ENCODE assay signal across 10 cellular contexts in the genomic region with DNA sequence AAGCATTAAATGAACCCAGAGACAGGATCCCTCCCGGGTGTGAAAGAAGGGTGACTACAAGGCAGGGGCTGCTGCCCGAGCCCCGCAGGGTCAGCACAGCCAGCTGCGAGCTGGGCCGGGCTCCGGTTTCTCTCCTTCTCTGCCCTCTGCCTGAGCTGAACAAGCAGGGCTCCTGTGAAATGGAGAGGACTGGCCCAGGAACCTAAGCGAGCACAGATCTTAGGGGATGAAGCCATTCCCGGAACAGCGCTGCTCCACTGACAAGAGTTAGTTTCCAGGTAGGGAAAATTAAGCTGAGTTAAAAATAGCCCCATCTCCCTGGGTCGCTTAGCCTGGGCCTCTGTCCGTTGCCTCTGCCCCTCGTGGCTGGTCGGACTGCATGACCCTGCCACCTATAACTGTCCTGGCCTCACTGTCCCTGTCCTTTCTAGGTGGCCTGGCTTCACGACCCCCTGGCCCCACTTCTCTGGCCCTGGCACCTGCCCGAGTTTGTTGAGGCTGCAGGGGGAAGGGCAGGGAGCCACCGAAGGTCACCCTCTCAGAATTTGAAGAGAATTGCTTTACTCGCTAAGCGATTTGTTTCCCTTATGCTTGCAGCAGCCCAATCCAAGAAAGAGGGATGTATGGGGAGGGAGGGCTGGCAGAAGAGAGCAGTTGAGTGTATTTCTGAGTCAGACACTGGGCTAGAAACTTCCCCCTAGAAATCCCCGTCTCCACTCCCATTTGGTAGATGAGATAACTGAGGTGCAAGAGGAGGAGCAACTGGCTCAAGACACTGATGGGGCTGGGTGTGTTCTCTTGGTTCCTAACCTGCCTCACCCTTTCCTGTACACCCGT. TPM values are rescaled to one million over a fixed set of nuclear protein-coding genes. Genes with fewer than 3 reads are reported as not detected.
A peak's percentile ranks its signal among the peaks of the same experiment; 100 is the strongest.
DNase-seq lines count a peak whose midpoint lies in the region; ATAC-seq and TF ChIP-seq lines count a peak whose summit lies in the region.
"Had no signal": no experiment of that assay in that cellular context is flagged by ENCODE, and none has a peak within 500 bp of the region (broad histone marks: within the 10 kb centered on the region; RNA-seq: fewer than 3 reads in every experiment).

No MANE protein-coding gene starts in this region.

- no peaks in the 10 kb centered on the region for H3K36me3 ChIP-seq in hepatocyte (replicated peaks; ENCODE audit: insufficient read depth, low read depth)
- no peaks in the 10 kb centered on the region for H3K36me3 ChIP-seq in thyroid gland
- H3K36me3 ChIP-seq in vagina: no peaks in the 10 kb centered on the region

- no peak overlapping the region for H3K27ac Mint-ChIP-seq in activated CD4-positive, alpha-beta memory T cell treated with anti-CD3 and anti-CD28 coated beads for 36 hours
- H3K27ac Mint-ChIP-seq in activated CD4-positive, alpha-beta memory T cell treated with anti-CD3 and anti-CD28 coated beads, Interleukin-2, amount 10 ng/mL, durations not matched to agents 7 days and 5 days: no peak overlapping the region
- H3K27ac Mint-ChIP-seq in stimulated activated naive B cell treated with anti-CD40 and anti-IgM and Interleukin-4, amounts not matched to agents 10 μg/mL and 1 μg/mL and 100 μg/mL, for 72 hours: no peak overlapping the region

- H3K9me3 Mint-ChIP-seq in activated CD4-positive, alpha-beta memory T cell treated with anti-CD3 and anti-CD28 coated beads for 36 hours: no peaks in the 10 kb centered on the region
- H3K9me3 Mint-ChIP-seq in activated CD4-positive, alpha-beta memory T cell treated with anti-CD3 and anti-CD28 coated beads, Interleukin-2, amount 10 ng/mL, durations not matched to agents 7 days and 5 days: no peaks in the 10 kb centered on the region
- H3K9me3 Mint-ChIP-seq in stimulated activated naive B cell treated with anti-CD40 and anti-IgM and Interleukin-4, amounts not matched to agents 10 μg/mL and 1 μg/mL and 100 μg/mL, for 72 hours: peaks cover 3 to 8% of the 10 kb centered on the region in 2 donors

- intact Hi-C loops in activated CD4-positive, alpha-beta memory T cell treated with anti-CD3 and anti-CD28 coated beads for 36 hours (cut with micrococcal nuclease): no loop called here
- intact Hi-C loops in thyroid gland (cut with DNase I): no loop called here
- intact Hi-C loops in vagina (cut with DNase I): no loop called here

- DNase-seq in activated CD4-positive, alpha-beta memory T cell treated with anti-CD3 and anti-CD28 coated beads for 36 hours: peak; percentile 34
- no peak for DNase-seq in activated CD4-positive, alpha-beta memory T cell treated with anti-CD3 and anti-CD28 coated beads, Interleukin-2, amount 10 ng/mL, durations not matched to agents 7 days and 5 days
- peak; percentile 24 to 27 for DNase-seq in NOMO-1 (lab: John Stamatoyannopoulos, UW; ENCODE audit: unreplicated experiment in 2 of 2)
- DNase-seq in hepatocyte (ENCODE audit: low spot score): no peak
- DNase-seq in stimulated activated naive B cell treated with anti-CD40 and anti-IgM and Interleukin-4, amounts not matched to agents 10 μg/mL and 1 μg/mL and 100 μg/mL, for 72 hours: no peak
- no peak for DNase-seq in thyroid gland
- no peak for DNase-seq in vagina (ENCODE audit: extremely low spot score in 2 of 2)
- DNase-seq: SHP77 treated with DMSO at 0.1 percent for 48 hours had no signal

- ATAC-seq in stimulated activated naive B cell treated with anti-CD40 and anti-IgM and Interleukin-4, amounts not matched to agents 10 μg/mL and 1 μg/mL and 100 μg/mL, for 72 hours (replicated peaks): peak; percentile 49 to 60
- no peak for ATAC-seq in GM19023 (IDR thresholded peaks at IDR 0.05; ENCODE audit: unreplicated experiment)

- H3K4me1 ChIP-seq in hepatocyte (ENCODE audit: insufficient read depth) (peaks cover 67% of the 10 kb centered on the region), thyroid gland (peaks cover 37 to 54% of the 10 kb centered on the region in 2 donors), vagina (peaks cover 22% of the 10 kb centered on the region)

- peak overlapping the region; percentile 70 for H3K4me2 ChIP-seq in hepatocyte

- H2AFZ ChIP-seq in hepatocyte: peak overlapping the region; percentile 33

- H3K4me1 Mint-ChIP-seq in activated CD4-positive, alpha-beta memory T cell treated with anti-CD3 and anti-CD28 coated beads for 36 hours (ENCODE audit: low read depth): peaks cover 16% of the 10 kb centered on the region
- peaks cover 14% of the 10 kb centered on the region for H3K4me1 Mint-ChIP-seq in activated CD4-positive, alpha-beta memory T cell treated with anti-CD3 and anti-CD28 coated beads, Interleukin-2, amount 10 ng/mL, durations not matched to agents 7 days and 5 days
- peaks cover 14 to 21% of the 10 kb centered on the region in 2 donors for H3K4me1 Mint-ChIP-seq in stimulated activated naive B cell treated with anti-CD40 and anti-IgM and Interleukin-4, amounts not matched to agents 10 μg/mL and 1 μg/mL and 100 μg/mL, for 72 hours

- H3K4me3 ChIP-seq in hepatocyte (no peak overlapping the region), thyroid gland (replicated peaks in 1 of 3) (no peak overlapping the region), vagina (no peak overlapping the region)

- H3K9me2 ChIP-seq in hepatocyte (replicated peaks; ENCODE audit: insufficient read depth): no peaks in the 10 kb centered on the region

- TF ChIP-seq POLR2A in thyroid gland (IDR thresholded peaks at IDR 0.05): no peak
- TF ChIP-seq POLR2A in vagina (IDR thresholded peaks at IDR 0.05): no peak

- TF ChIP-seq CTCF in hepatocyte (IDR thresholded peaks at IDR 0.05; ENCODE audit: poor library complexity) (no peak), thyroid gland (IDR thresholded peaks at IDR 0.05) (no peak), vagina (IDR thresholded peaks at IDR 0.05) (no peak)

- peaks cover 29% of the 10 kb centered on the region for H3K27me3 Mint-ChIP-seq in activated CD4-positive, alpha-beta memory T cell treated with anti-CD3 and anti-CD28 coated beads for 36 hours
- H3K27me3 Mint-ChIP-seq in activated CD4-positive, alpha-beta memory T cell treated with anti-CD3 and anti-CD28 coated beads, Interleukin-2, amount 10 ng/mL, durations not matched to agents 7 days and 5 days: peaks cover 23% of the 10 kb centered on the region
- peaks cover 33 to 52% of the 10 kb centered on the region in 2 donors for H3K27me3 Mint-ChIP-seq in stimulated activated naive B cell treated with anti-CD40 and anti-IgM and Interleukin-4, amounts not matched to agents 10 μg/mL and 1 μg/mL and 100 μg/mL, for 72 hours

- H3K9me3 ChIP-seq in hepatocyte (ENCODE audit: low read depth): no peaks in the 10 kb centered on the region
- H3K9me3 ChIP-seq in thyroid gland: no peaks in the 10 kb centered on the region
- H3K9me3 ChIP-seq in vagina: no peaks in the 10 kb centered on the region

- CTCF ChIA-PET in activated CD4-positive, alpha-beta memory T cell treated with anti-CD3 and anti-CD28 coated beads for 36 hours (lab: Charles Lee): interaction anchor here (1.0 kb wide), 1 partner anchor 29 kb away, joined by 4 read pairs; no protein-coding TSS in a partner anchor
- CTCF ChIA-PET in activated CD4-positive, alpha-beta memory T cell treated with anti-CD3 and anti-CD28 coated beads, Interleukin-2, amount 10 ng/mL, durations not matched to agents 7 days and 5 days (lab: Charles Lee): no interaction called here

- no peaks in the 10 kb centered on the region for H4K20me1 ChIP-seq in hepatocyte (ENCODE audit: insufficient read depth, poor library complexity, severe bottlenecking)

- WGBS in hepatocyte (ENCODE audit: low lambda C conversion rate, missing lambda C conversion rate): 38% methylated on average over 20 of the region's 20 CpGs
- WGBS in thyroid gland, 2 donors: 64 to 69% methylated on average over 15 to 20 of the region's 20 CpGs

- POLR2A ChIA-PET in activated CD4-positive, alpha-beta memory T cell treated with anti-CD3 and anti-CD28 coated beads for 36 hours (lab: Charles Lee): no interaction called here
- POLR2A ChIA-PET in activated CD4-positive, alpha-beta memory T cell treated with anti-CD3 and anti-CD28 coated beads, Interleukin-2, amount 10 ng/mL, durations not matched to agents 7 days and 5 days (lab: Charles Lee): no interaction called here

- H3K27me3 ChIP-seq in hepatocyte (no peaks in the 10 kb centered on the region), thyroid gland (no peaks in the 10 kb centered on the region), vagina (no peaks in the 10 kb centered on the region)

- no peaks in the 10 kb centered on the region for H3K79me2 ChIP-seq in hepatocyte

- no peak overlapping the region for H3K4me3 Mint-ChIP-seq in activated CD4-positive, alpha-beta memory T cell treated with anti-CD3 and anti-CD28 coated beads for 36 hours
- no peak overlapping the region for H3K4me3 Mint-ChIP-seq in activated CD4-positive, alpha-beta memory T cell treated with anti-CD3 and anti-CD28 coated beads, Interleukin-2, amount 10 ng/mL, durations not matched to agents 7 days and 5 days
- no peak overlapping the region for H3K4me3 Mint-ChIP-seq in stimulated activated naive B cell treated with anti-CD40 and anti-IgM and Interleukin-4, amounts not matched to agents 10 μg/mL and 1 μg/mL and 100 μg/mL, for 72 hours

- H3K27ac ChIP-seq in hepatocyte (peak overlapping the region; percentile 69), thyroid gland (peak overlapping the region in 1 of 3 donors; percentile 15), vagina (no peak overlapping the region)

- H3K36me3 Mint-ChIP-seq in activated CD4-positive, alpha-beta memory T cell treated with anti-CD3 and anti-CD28 coated beads for 36 hours: no peaks in the 10 kb centered on the region
- no peaks in the 10 kb centered on the region for H3K36me3 Mint-ChIP-seq in activated CD4-positive, alpha-beta memory T cell treated with anti-CD3 and anti-CD28 coated beads, Interleukin-2, amount 10 ng/mL, durations not matched to agents 7 days and 5 days (ENCODE audit: low read depth)
- no peaks in the 10 kb centered on the region for H3K36me3 Mint-ChIP-seq in stimulated activated naive B cell treated with anti-CD40 and anti-IgM and Interleukin-4, amounts not matched to agents 10 μg/mL and 1 μg/mL and 100 μg/mL, for 72 hours

RNA-seq across cellular contexts. Expression of gene EDN2, which starts 2.6 kb away (rescaled TPM):
- total RNA-seq in activated CD4-positive, alpha-beta memory T cell treated with anti-CD3 and anti-CD28 coated beads for 36 hours: not detected
- not detected for total RNA-seq in activated CD4-positive, alpha-beta memory T cell treated with anti-CD3 and anti-CD28 coated beads, Interleukin-2, amount 10 ng/mL, durations not matched to agents 7 days and 5 days
- 0.36 and 0.40 TPM in 2 replicates for total RNA-seq in hepatocyte
- polyA plus RNA-seq in hepatocyte: 2.3 and 2.7 TPM in 2 replicates
- not detected for total RNA-seq in thyroid gland
- total RNA-seq in vagina: 9.3 TPM
- total RNA-seq: endothelial cell of umbilical vein had no signal
- polyA plus RNA-seq: endothelial cell of umbilical vein had no signal

Comparison
In these comparisons a context has a peak if more than half of its experiments do, and no peak if none do; other contexts are left out.
1. DNase-seq: peak in activated CD4-positive, alpha-beta memory T cell treated with anti-CD3 and anti-CD28 coated beads for 36 hours (single experiment) and NOMO-1 (2 of 2); none in activated CD4-positive, alpha-beta memory T cell treated with anti-CD3 and anti-CD28 coated beads, Interleukin-2, amount 10 ng/mL, durations not matched to agents 7 days and 5 days (single experiment), hepatocyte (single experiment), stimulated activated naive B cell treated with anti-CD40 and anti-IgM and Interleukin-4, amounts not matched to agents 10 μg/mL and 1 μg/mL and 100 μg/mL, for 72 hours (single experiment), thyroid gland (0 of 2) and vagina (0 of 2).